ENCODE assay signal across 1 cellular context in the genomic region with DNA sequence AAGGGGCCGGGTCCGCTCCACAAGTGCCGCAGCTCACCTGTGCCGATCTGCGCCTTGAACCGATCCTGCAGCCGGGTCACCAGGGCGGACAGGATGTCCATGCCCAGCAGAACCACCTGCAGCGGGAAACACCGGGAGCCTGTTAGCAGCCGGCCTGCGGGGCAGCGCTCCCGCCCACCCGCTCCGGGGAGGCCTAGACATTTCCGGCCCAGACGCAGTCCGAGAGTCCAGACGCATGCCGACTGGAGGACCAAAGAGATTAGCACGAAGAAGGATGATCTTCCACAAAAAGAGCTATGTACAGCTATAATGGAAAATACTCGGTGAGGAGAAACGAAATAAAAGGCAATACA.
A peak's percentile ranks its signal among the peaks of the same experiment; 100 is the strongest.
TF ChIP-seq lines count a peak whose summit lies in the region.

No MANE protein-coding gene starts in this region.

TF ChIP-seq in HepG2, 621 proteins besides CTCF, POLR2A, EP300 and RAD21 (continued from another document and continues in another):
- TF ChIP-seq, protein P1, sequence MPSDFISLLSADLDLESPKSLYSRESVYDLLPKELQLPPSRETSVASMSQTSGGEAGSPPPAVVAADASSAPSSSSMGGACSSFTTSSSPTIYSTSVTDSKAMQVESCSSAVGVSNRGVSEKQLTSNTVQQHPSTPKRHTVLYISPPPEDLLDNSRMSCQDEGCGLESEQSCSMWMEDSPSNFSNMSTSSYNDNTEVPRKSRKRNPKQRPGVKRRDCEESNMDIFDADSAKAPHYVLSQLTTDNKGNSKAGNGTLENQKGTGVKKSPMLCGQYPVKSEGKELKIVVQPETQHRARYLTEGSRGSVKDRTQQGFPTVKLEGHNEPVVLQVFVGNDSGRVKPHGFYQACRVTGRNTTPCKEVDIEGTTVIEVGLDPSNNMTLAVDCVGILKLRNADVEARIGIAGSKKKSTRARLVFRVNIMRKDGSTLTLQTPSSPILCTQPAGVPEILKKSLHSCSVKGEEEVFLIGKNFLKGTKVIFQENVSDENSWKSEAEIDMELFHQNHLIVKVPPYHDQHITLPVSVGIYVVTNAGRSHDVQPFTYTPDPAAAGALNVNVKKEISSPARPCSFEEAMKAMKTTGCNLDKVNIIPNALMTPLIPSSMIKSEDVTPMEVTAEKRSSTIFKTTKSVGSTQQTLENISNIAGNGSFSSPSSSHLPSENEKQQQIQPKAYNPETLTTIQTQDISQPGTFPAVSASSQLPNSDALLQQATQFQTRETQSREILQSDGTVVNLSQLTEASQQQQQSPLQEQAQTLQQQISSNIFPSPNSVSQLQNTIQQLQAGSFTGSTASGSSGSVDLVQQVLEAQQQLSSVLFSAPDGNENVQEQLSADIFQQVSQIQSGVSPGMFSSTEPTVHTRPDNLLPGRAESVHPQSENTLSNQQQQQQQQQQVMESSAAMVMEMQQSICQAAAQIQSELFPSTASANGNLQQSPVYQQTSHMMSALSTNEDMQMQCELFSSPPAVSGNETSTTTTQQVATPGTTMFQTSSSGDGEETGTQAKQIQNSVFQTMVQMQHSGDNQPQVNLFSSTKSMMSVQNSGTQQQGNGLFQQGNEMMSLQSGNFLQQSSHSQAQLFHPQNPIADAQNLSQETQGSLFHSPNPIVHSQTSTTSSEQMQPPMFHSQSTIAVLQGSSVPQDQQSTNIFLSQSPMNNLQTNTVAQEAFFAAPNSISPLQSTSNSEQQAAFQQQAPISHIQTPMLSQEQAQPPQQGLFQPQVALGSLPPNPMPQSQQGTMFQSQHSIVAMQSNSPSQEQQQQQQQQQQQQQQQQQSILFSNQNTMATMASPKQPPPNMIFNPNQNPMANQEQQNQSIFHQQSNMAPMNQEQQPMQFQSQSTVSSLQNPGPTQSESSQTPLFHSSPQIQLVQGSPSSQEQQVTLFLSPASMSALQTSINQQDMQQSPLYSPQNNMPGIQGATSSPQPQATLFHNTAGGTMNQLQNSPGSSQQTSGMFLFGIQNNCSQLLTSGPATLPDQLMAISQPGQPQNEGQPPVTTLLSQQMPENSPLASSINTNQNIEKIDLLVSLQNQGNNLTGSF (CRISPR knock-in tag; IDR thresholded peaks at IDR 0.05), result peak; percentile 54; the same call in 1 of the 2 replicates
- TF ChIP-seq, protein P2, sequence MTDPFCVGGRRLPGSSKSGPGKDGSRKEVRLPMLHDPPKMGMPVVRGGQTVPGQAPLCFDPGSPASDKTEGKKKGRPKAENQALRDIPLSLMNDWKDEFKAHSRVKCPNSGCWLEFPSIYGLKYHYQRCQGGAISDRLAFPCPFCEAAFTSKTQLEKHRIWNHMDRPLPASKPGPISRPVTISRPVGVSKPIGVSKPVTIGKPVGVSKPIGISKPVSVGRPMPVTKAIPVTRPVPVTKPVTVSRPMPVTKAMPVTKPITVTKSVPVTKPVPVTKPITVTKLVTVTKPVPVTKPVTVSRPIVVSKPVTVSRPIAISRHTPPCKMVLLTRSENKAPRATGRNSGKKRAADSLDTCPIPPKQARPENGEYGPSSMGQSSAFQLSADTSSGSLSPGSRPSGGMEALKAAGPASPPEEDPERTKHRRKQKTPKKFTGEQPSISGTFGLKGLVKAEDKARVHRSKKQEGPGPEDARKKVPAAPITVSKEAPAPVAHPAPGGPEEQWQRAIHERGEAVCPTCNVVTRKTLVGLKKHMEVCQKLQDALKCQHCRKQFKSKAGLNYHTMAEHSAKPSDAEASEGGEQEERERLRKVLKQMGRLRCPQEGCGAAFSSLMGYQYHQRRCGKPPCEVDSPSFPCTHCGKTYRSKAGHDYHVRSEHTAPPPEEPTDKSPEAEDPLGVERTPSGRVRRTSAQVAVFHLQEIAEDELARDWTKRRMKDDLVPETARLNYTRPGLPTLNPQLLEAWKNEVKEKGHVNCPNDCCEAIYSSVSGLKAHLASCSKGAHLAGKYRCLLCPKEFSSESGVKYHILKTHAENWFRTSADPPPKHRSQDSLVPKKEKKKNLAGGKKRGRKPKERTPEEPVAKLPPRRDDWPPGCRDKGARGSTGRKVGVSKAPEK (CRISPR knock-in tag; IDR thresholded peaks at IDR 0.05; ENCODE audit: borderline replicate concordance), result no peak
- TF ChIP-seq, protein P3, sequence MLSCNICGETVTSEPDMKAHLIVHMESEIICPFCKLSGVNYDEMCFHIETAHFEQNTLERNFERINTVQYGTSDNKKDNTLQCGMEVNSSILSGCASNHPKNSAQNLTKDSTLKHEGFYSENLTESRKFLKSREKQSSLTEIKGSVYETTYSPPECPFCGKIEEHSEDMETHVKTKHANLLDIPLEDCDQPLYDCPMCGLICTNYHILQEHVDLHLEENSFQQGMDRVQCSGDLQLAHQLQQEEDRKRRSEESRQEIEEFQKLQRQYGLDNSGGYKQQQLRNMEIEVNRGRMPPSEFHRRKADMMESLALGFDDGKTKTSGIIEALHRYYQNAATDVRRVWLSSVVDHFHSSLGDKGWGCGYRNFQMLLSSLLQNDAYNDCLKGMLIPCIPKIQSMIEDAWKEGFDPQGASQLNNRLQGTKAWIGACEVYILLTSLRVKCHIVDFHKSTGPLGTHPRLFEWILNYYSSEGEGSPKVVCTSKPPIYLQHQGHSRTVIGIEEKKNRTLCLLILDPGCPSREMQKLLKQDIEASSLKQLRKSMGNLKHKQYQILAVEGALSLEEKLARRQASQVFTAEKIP (CRISPR knock-in tag; IDR thresholded peaks at IDR 0.05; ENCODE audit: borderline replicate concordance), result no peak
- TF ChIP-seq MAZ (IDR thresholded peaks at IDR 0.05; ENCODE audit: borderline replicate concordance, low read depth, low read length), result peak; percentile 48
- TF ChIP-seq MAZ (CRISPR knock-in tag; IDR thresholded peaks at IDR 0.05; ENCODE audit: low read depth), result peak; percentile 72
- TF ChIP-seq STAT5B (CRISPR knock-in tag; IDR thresholded peaks at IDR 0.05), result no peak
- TF ChIP-seq ZNF432 (CRISPR knock-in tag; IDR thresholded peaks at IDR 0.05; ENCODE audit: borderline replicate concordance), result no peak
- TF ChIP-seq ATF1 (CRISPR knock-in tag; IDR thresholded peaks at IDR 0.05), result no peak
- TF ChIP-seq ZNF326 (CRISPR knock-in tag; IDR thresholded peaks at IDR 0.05; ENCODE audit: borderline replicate concordance), result no peak
- no peak for TF ChIP-seq PRMT3 (CRISPR knock-in tag; IDR thresholded peaks at IDR 0.05; ENCODE audit: borderline replicate concordance, low read depth)
- TF ChIP-seq FOXK1 (CRISPR knock-in tag; IDR thresholded peaks at IDR 0.05; ENCODE audit: borderline replicate concordance, low read depth), result peak; percentile 40; the same call in 1 of the 2 replicates
- TF ChIP-seq, protein P4, sequence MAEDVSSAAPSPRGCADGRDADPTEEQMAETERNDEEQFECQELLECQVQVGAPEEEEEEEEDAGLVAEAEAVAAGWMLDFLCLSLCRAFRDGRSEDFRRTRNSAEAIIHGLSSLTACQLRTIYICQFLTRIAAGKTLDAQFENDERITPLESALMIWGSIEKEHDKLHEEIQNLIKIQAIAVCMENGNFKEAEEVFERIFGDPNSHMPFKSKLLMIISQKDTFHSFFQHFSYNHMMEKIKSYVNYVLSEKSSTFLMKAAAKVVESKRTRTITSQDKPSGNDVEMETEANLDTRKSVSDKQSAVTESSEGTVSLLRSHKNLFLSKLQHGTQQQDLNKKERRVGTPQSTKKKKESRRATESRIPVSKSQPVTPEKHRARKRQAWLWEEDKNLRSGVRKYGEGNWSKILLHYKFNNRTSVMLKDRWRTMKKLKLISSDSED (CRISPR knock-in tag; IDR thresholded peaks at IDR 0.05), result no peak
- TF ChIP-seq AHR (CRISPR knock-in tag; IDR thresholded peaks at IDR 0.05), result peak; percentile 93; the same call in 1 of the 2 replicates
- TF ChIP-seq, protein P5, sequence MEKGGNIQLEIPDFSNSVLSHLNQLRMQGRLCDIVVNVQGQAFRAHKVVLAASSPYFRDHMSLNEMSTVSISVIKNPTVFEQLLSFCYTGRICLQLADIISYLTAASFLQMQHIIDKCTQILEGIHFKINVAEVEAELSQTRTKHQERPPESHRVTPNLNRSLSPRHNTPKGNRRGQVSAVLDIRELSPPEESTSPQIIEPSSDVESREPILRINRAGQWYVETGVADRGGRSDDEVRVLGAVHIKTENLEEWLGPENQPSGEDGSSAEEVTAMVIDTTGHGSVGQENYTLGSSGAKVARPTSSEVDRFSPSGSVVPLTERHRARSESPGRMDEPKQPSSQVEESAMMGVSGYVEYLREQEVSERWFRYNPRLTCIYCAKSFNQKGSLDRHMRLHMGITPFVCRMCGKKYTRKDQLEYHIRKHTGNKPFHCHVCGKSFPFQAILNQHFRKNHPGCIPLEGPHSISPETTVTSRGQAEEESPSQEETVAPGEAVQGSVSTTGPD (CRISPR knock-in tag; IDR thresholded peaks at IDR 0.05), result no peak
- 0 out of 2 replicates have a peak, but pooled peaks have one; percentile 63 for TF ChIP-seq NFKBIZ (CRISPR knock-in tag; IDR thresholded peaks at IDR 0.05)
- no peak for TF ChIP-seq SOX13 (IDR thresholded peaks at IDR 0.05)
- TF ChIP-seq SOX13 (CRISPR knock-in tag; conservative IDR thresholded peaks at IDR 0.05 in 1 of 2, IDR thresholded peaks at IDR 0.05 in 1 of 2), result 0 out of 4 replicates have a peak, but pooled peaks of 1 of the 2 experiments have one; percentile 17
- TF ChIP-seq TSC22D2 (CRISPR knock-in tag; IDR thresholded peaks at IDR 0.05; ENCODE audit: borderline replicate concordance), result no peak
- TF ChIP-seq ZNF761 (CRISPR knock-in tag; conservative IDR thresholded peaks at IDR 0.05), result no peak
- no peak for TF ChIP-seq ZNF33B (CRISPR knock-in tag; IDR thresholded peaks at IDR 0.05)
- TF ChIP-seq, protein P6, sequence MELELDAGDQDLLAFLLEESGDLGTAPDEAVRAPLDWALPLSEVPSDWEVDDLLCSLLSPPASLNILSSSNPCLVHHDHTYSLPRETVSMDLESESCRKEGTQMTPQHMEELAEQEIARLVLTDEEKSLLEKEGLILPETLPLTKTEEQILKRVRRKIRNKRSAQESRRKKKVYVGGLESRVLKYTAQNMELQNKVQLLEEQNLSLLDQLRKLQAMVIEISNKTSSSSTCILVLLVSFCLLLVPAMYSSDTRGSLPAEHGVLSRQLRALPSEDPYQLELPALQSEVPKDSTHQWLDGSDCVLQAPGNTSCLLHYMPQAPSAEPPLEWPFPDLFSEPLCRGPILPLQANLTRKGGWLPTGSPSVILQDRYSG (CRISPR knock-in tag; IDR thresholded peaks at IDR 0.05), result no peak
- TF ChIP-seq ELF3 (CRISPR knock-in tag; IDR thresholded peaks at IDR 0.05), result 0 out of 2 replicates have a peak, but pooled peaks have one; percentile 22
- TF ChIP-seq NCOR1 (IDR thresholded peaks at IDR 0.05; ENCODE audit: borderline replicate concordance, low read length), result peak; percentile 90
- peak; percentile 36; the same call in 1 of the 2 replicates for TF ChIP-seq TBX2 (CRISPR knock-in tag; IDR thresholded peaks at IDR 0.05; ENCODE audit: borderline replicate concordance)
- TF ChIP-seq ELF1 (CRISPR knock-in tag; IDR thresholded peaks at IDR 0.05), result peak; percentile 63
- TF ChIP-seq YEATS4 (CRISPR knock-in tag; IDR thresholded peaks at IDR 0.05; ENCODE audit: borderline replicate concordance), result peak; percentile 75
- TF ChIP-seq GATA4 (IDR thresholded peaks at IDR 0.05; ENCODE audit: borderline replicate concordance, low read depth), result no peak
- TF ChIP-seq, protein P7, sequence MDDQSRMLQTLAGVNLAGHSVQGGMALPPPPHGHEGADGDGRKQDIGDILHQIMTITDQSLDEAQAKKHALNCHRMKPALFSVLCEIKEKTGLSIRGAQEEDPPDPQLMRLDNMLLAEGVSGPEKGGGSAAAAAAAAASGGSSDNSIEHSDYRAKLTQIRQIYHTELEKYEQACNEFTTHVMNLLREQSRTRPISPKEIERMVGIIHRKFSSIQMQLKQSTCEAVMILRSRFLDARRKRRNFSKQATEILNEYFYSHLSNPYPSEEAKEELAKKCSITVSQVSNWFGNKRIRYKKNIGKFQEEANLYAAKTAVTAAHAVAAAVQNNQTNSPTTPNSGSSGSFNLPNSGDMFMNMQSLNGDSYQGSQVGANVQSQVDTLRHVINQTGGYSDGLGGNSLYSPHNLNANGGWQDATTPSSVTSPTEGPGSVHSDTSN (CRISPR knock-in tag; IDR thresholded peaks at IDR 0.05; ENCODE audit: borderline replicate concordance), result no peak
- TF ChIP-seq, protein P8, sequence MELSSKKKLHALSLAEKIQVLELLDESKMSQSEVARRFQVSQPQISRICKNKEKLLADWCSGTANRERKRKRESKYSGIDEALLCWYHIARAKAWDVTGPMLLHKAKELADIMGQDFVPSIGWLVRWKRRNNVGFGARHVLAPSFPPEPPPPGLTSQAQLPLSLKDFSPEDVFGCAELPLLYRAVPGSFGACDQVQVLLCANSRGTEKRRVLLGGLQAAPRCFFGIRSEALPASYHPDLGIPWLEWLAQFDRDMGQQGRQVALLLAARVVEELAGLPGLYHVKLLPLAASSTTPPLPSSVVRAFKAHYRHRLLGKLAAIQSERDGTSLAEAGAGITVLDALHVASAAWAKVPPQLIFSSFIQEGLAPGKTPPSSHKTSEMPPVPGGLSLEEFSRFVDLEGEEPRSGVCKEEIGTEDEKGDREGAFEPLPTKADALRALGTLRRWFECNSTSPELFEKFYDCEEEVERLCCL (CRISPR knock-in tag; IDR thresholded peaks at IDR 0.05; ENCODE audit: borderline replicate concordance), result no peak
- no peak for TF ChIP-seq ZNF335 (CRISPR knock-in tag; IDR thresholded peaks at IDR 0.05)
- TF ChIP-seq ZNF431 (CRISPR knock-in tag; IDR thresholded peaks at IDR 0.05; ENCODE audit: borderline replicate concordance, low read depth), result 0 out of 2 replicates have a peak, but pooled peaks have one; percentile 47
- TF ChIP-seq, protein P9, sequence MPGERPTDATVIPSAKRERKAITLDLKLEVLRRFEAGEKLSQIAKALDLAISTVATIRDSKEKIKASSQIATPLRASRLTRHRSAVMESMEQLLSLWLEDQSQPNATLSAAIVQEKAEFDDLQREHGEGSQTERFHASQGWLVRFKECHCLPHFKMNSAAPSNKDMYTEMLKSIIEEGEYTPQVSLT (CRISPR knock-in tag; IDR thresholded peaks at IDR 0.05; ENCODE audit: borderline replicate concordance, low read depth), result no peak; the same call in 1 of the 2 replicates
- peak; percentile 76; the same call in 1 of the 2 replicates for TF ChIP-seq SPEN (CRISPR knock-in tag; IDR thresholded peaks at IDR 0.05; ENCODE audit: low read depth)
- TF ChIP-seq ZNF567 (CRISPR knock-in tag; IDR thresholded peaks at IDR 0.05; ENCODE audit: borderline replicate concordance), result no peak
- peak; percentile 75; the same call in 1 of the 2 replicates for TF ChIP-seq ZNF768 (CRISPR knock-in tag; IDR thresholded peaks at IDR 0.05)
- TF ChIP-seq EED (CRISPR knock-in tag; IDR thresholded peaks at IDR 0.05), result peak; percentile 80; the same call in 1 of the 2 replicates
- TF ChIP-seq, protein P10, sequence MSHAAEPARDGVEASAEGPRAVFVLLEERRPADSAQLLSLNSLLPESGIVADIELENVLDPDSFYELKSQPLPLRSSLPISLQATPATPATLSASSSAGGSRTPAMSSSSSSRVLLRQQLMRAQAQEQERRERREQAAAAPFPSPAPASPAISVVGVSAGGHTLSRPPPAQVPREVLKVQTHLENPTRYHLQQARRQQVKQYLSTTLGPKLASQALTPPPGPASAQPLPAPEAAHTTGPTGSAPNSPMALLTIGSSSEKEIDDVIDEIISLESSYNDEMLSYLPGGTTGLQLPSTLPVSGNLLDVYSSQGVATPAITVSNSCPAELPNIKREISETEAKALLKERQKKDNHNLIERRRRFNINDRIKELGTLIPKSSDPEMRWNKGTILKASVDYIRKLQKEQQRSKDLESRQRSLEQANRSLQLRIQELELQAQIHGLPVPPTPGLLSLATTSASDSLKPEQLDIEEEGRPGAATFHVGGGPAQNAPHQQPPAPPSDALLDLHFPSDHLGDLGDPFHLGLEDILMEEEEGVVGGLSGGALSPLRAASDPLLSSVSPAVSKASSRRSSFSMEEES (CRISPR knock-in tag; IDR thresholded peaks at IDR 0.05), result no peak
- TF ChIP-seq TARDBP (CRISPR knock-in tag; IDR thresholded peaks at IDR 0.05), result peak; percentile 58; the same call in 1 of the 2 replicates
